ENCODE assay signal across 22 cellular contexts in the genomic region with DNA sequence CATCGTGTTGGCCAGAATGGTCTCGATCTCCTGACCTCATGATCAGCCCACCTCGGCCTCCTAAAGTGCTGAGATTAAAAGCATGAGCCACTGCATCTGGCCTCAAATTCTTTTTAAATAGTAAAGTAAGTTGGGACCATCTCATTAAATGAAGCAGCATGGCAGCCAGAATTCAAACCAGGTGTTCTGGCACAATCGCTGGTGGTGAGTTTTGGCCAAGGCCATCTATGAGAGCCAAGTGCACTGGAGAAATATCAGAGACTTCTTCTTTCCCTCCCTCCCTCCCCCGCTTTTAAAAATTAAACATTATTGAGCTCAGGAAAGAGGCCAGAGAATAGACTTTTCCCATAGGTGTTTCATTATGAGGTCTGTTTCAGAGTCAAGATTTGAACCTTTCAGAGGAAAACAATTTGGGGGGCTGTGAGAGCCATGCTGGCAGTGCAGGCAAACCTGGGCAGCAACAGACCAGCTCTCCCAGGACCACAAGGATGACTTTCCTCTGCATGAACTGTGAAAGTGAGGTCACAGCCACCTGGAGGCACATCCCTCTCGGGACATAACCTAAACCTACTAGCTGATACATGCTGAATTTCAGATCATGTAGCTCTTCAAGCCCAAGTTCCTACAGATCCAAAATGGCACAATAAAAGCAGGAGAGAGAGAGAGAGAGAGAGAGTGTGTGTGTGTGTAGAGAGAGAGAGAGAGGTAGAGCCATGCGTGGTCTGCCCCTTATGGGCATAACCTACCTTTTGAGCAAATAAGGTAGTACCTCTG.
DNase-seq lines count a peak whose midpoint lies in the region; ATAC-seq and TF ChIP-seq lines count a peak whose summit lies in the region.
"Had no signal": no experiment of that assay in that cellular context is flagged by ENCODE, and none has a peak within 500 bp of the region (broad histone marks: within the 10 kb centered on the region; RNA-seq: fewer than 3 reads in every experiment).

No MANE protein-coding gene starts in this region.

- H3K36me3 ChIP-seq in gastroesophageal sphincter (peaks cover 0 to 59% of the 10 kb centered on the region in 2 donors), transverse colon (peaks cover 0 to 17% (median 5%) of the 10 kb centered on the region in 4 donors)

- intact Hi-C loops in transverse colon (cut with DNase I; ENCODE audit: low total_unique reads) = no loop called here

- CTCF ChIA-PET in WTC11 (lab: Charles Lee) = interaction anchor here (0.6 to 0.7 kb wide), 2 partner anchors 11 to 60 kb away, joined by 3 to 5 read pairs; no protein-coding TSS in a partner anchor

- no peak for ATAC-seq in WTC11
- ATAC-seq in gastroesophageal sphincter = no peak
- ATAC-seq in HG03025 (IDR thresholded peaks at IDR 0.05; ENCODE audit: low FRiP score, unreplicated experiment) = no peak
- ATAC-seq in effector memory CD8-positive, alpha-beta T cell (replicated peaks) = no peak
- ATAC-seq: left cardiac atrium had no signal

- TF ChIP-seq POLR2A in gastroesophageal sphincter (IDR thresholded peaks at IDR 0.05) (no peak), transverse colon (IDR thresholded peaks at IDR 0.05) (no peak)

- H3K4me3 ChIP-seq in gastroesophageal sphincter (no peak overlapping the region), transverse colon (no peak overlapping the region)
- H3K4me3 ChIP-seq: heart right ventricle, smooth muscle cell had no signal

- H3K27ac Mint-ChIP-seq in HFFc6 = peak overlapping the region; percentile 1; the same call in 1 of the 2 replicates
- 0 out of 2 replicates have a peak overlapping the region, but pooled peaks have one; percentile 13 for H3K27ac Mint-ChIP-seq in WTC11
- no peak overlapping the region for H3K27ac Mint-ChIP-seq in effector memory CD8-positive, alpha-beta T cell
- H3K27ac Mint-ChIP-seq: activated naive CD4-positive, alpha-beta T cell treated with anti-CD3 and anti-CD28 coated beads, Interleukin-2, amount 10 ng/mL, durations not matched to agents 7 days and 5 days; T-helper 1 cell treated with Interleukin-12 subunit alpha and Interleukin-12 subunit beta and Interleukin-4 antibody, amounts not matched to agents 30 μg/mL and 1 μg/mL, for 36 hours had no signal

- H3K9me3 Mint-ChIP-seq in HFFc6 = no peaks in the 10 kb centered on the region
- no peaks in the 10 kb centered on the region for H3K9me3 Mint-ChIP-seq in WTC11
- no peaks in the 10 kb centered on the region for H3K9me3 Mint-ChIP-seq in effector memory CD8-positive, alpha-beta T cell
- H3K9me3 Mint-ChIP-seq: activated naive CD4-positive, alpha-beta T cell treated with anti-CD3 and anti-CD28 coated beads, Interleukin-2, amount 10 ng/mL, durations not matched to agents 7 days and 5 days; CD8-positive, alpha-beta memory T cell; central memory CD8-positive, alpha-beta T cell; T-helper 1 cell treated with Interleukin-12 subunit alpha and Interleukin-12 subunit beta and Interleukin-4 antibody, amounts not matched to agents 30 μg/mL and 1 μg/mL, for 36 hours had no signal

- no peaks in the 10 kb centered on the region for H3K9me3 ChIP-seq in gastroesophageal sphincter
- H3K9me3 ChIP-seq in transverse colon = no peaks in the 10 kb centered on the region
- H3K9me3 ChIP-seq: heart right ventricle had no signal

- H3K4me3 Mint-ChIP-seq in HFFc6 (no peak overlapping the region), WTC11 (no peak overlapping the region)
- no peak overlapping the region for H3K4me3 Mint-ChIP-seq in effector memory CD8-positive, alpha-beta T cell
- H3K4me3 Mint-ChIP-seq: activated naive CD4-positive, alpha-beta T cell treated with anti-CD3 and anti-CD28 coated beads, Interleukin-2, amount 10 ng/mL, durations not matched to agents 7 days and 5 days; central memory CD8-positive, alpha-beta T cell; T-helper 1 cell treated with Interleukin-12 subunit alpha and Interleukin-12 subunit beta and Interleukin-4 antibody, amounts not matched to agents 30 μg/mL and 1 μg/mL, for 36 hours had no signal

- H3K27me3 ChIP-seq in gastroesophageal sphincter (no peaks in the 10 kb centered on the region), transverse colon (no peaks in the 10 kb centered on the region)
- H3K27me3 ChIP-seq: heart right ventricle had no signal

- H3K4me1 ChIP-seq in gastroesophageal sphincter (peaks cover 7 to 68% (median 24%) of the 10 kb centered on the region in 3 donors), transverse colon (peaks cover 2 to 13% (median 4%) of the 10 kb centered on the region in 4 donors)

- TF ChIP-seq CTCF in HFFc6 (IDR thresholded peaks at IDR 0.05) (no peak), WTC11 (IDR thresholded peaks at IDR 0.05) (no peak), gastroesophageal sphincter (IDR thresholded peaks at IDR 0.05) (no peak), transverse colon (IDR thresholded peaks at IDR 0.05) (no peak)

- WGBS in gastroesophageal sphincter (ENCODE audit: low coverage in 1 of 2), 2 donors = 89 to 90% methylated on average over 4 to 5 of the region's 7 CpGs
- WGBS in transverse colon (ENCODE audit: low coverage in 1 of 2), 2 donors = 82 to 89% methylated on average over 3 to 7 of the region's 7 CpGs

- H3K27me3 Mint-ChIP-seq in HFFc6 (ENCODE audit: insufficient read depth) (peaks cover 3% of the 10 kb centered on the region), WTC11 (ENCODE audit: low read depth) (no peaks in the 10 kb centered on the region)
- peaks cover 9 to 10% of the 10 kb centered on the region in 2 donors for H3K27me3 Mint-ChIP-seq in effector memory CD8-positive, alpha-beta T cell
- H3K27me3 Mint-ChIP-seq: activated naive CD4-positive, alpha-beta T cell treated with anti-CD3 and anti-CD28 coated beads, Interleukin-2, amount 10 ng/mL, durations not matched to agents 7 days and 5 days had no signal

- H3K36me3 Mint-ChIP-seq in HFFc6 (ENCODE audit: low read depth) (peaks cover 68% of the 10 kb centered on the region), WTC11 (peaks cover 38% of the 10 kb centered on the region)
- H3K36me3 Mint-ChIP-seq in effector memory CD8-positive, alpha-beta T cell (ENCODE audit: insufficient read depth) = peaks cover 3% of the 10 kb centered on the region

- TF ChIP-seq EP300 in gastroesophageal sphincter (IDR thresholded peaks at IDR 0.05) = no peak
- no peak for TF ChIP-seq EP300 in transverse colon (IDR thresholded peaks at IDR 0.05; ENCODE audit: low read depth)

- peaks cover 46% of the 10 kb centered on the region for H3K4me1 Mint-ChIP-seq in HFFc6 (ENCODE audit: low read depth)
- H3K4me1 Mint-ChIP-seq in WTC11 = peaks cover 29% of the 10 kb centered on the region
- peaks cover 19 to 29% of the 10 kb centered on the region in 2 donors for H3K4me1 Mint-ChIP-seq in effector memory CD8-positive, alpha-beta T cell (ENCODE audit: low read depth in 2 of 2)

- in situ Hi-C loops in transverse colon (cut with MboI; ENCODE audit: low pct_ligation_motif_present in 1 of 4, low pct_unique_long_range_greater_than_20kb in 1 of 4, low sequenced_read_pairs in 3 of 4) = no loop called here

- H3K27ac ChIP-seq in gastroesophageal sphincter (peak overlapping the region; percentile 55 to 91 (median 88)), transverse colon (peak overlapping the region; percentile 13 to 73 (median 63))
- H3K27ac ChIP-seq: KMS-11, WERI-Rb-1 had no signal

- DNase-seq in HFFc6 = no peak
- DNase-seq in WTC11 (ENCODE audit: low spot score) = no peak
- no peak for DNase-seq in transverse colon
- DNase-seq in DMS153 treated with DMSO at 0.1 percent for 48 hours (lab: John Stamatoyannopoulos, UW; ENCODE audit: unreplicated experiment) = no peak
- no peak for DNase-seq in effector memory CD8-positive, alpha-beta T cell
- DNase-seq: activated naive CD4-positive, alpha-beta T cell treated with anti-CD3 and anti-CD28 coated beads, Interleukin-2, amount 10 ng/mL, durations not matched to agents 7 days and 5 days; CD8-positive, alpha-beta memory T cell; dermis blood vessel endothelial cell; heart right ventricle; left cardiac atrium; mesendoderm; NCI-H187; NCI-H2171 treated with DMSO at 0.1 percent for 48 hours; occipital lobe; stimulated activated CD4-positive, alpha-beta T cell treated with anti-CD3 and anti-CD28 coated beads, Interleukin-2, amount 100 ng/mL, for 24 hours; WERI-Rb-1 had no signal

- POLR2A ChIA-PET in WTC11 (lab: Charles Lee) = no interaction called here

TF ChIP-seq in WTC11, 78 proteins besides CTCF, POLR2A, EP300 and RAD21 (continues in another document):
- TF ChIP-seq MXD4 (CRISPR knock-in tag; IDR thresholded peaks at IDR 0.05; ENCODE audit: borderline replicate concordance) (no peak), ZNF396 (CRISPR knock-in tag; IDR thresholded peaks at IDR 0.05; ENCODE audit: borderline replicate concordance) (no peak), GABPB1 (CRISPR knock-in tag; IDR thresholded peaks at IDR 0.05) (no peak)
- TF ChIP-seq, protein P1, sequence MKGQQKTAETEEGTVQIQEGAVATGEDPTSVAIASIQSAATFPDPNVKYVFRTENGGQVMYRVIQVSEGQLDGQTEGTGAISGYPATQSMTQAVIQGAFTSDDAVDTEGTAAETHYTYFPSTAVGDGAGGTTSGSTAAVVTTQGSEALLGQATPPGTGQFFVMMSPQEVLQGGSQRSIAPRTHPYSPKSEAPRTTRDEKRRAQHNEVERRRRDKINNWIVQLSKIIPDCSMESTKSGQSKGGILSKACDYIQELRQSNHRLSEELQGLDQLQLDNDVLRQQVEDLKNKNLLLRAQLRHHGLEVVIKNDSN (CRISPR knock-in tag; IDR thresholded peaks at IDR 0.05) = no peak

Comparison
In these comparisons a context has a peak if more than half of its experiments do, and no peak if none do; other contexts are left out.
1. H3K27ac Mint-ChIP-seq: peak in HFFc6 (single experiment) and WTC11 (single experiment); none in effector memory CD8-positive, alpha-beta T cell (0 of 2).